ENCODE assay signal across 15 cellular contexts in the genomic region with DNA sequence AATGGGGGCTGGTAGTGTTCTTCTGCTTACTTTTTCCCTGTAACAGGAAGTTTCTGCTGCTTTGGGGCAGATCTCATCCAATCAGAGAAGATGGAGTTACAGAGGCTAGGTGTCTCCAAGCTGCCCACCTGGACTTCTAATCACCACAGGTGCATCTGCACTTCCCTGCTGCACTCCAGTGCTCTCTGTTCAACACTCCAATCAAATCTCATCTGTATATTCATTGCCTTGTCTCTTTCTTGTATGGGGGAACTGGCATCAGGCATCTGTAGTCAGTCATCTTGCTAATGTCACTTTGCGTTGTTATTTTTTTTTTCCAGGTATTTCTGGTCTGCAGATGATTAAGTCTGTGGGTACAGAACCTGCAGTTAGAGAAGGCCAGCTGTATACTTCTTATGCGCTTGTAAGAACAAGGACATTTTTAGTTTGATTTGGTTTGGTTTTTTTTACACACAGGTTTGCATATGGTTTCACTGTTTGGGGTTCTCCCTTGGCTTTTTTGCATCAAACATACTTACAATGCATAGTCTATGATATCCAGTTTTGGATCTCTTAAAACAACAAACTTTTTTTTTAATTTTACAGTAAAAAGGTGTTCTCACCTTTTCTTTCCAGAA.
DNase-seq lines count a peak whose midpoint lies in the region; ATAC-seq and TF ChIP-seq lines count a peak whose summit lies in the region.
"Had no signal": no experiment of that assay in that cellular context is flagged by ENCODE, and none has a peak within 500 bp of the region (broad histone marks: within the 10 kb centered on the region; RNA-seq: fewer than 3 reads in every experiment).

No MANE protein-coding gene starts in this region.

- peaks cover 3 to 10% (median 8%) of the 10 kb centered on the region in 7 donors for H3K9me3 Mint-ChIP-seq in CD14-positive monocyte

- H3K4me3 Mint-ChIP-seq in CD14-positive monocyte: no peak overlapping the region
- H3K4me3 Mint-ChIP-seq: activated naive CD8-positive, alpha-beta T cell; mesothelial cell of epicardium had no signal

- no peaks in the 10 kb centered on the region for H3K27me3 Mint-ChIP-seq in CD14-positive monocyte (ENCODE audit: low read depth in 3 of 3)
- H3K27me3 Mint-ChIP-seq: activated naive CD8-positive, alpha-beta T cell had no signal

- no peak for TF ChIP-seq CTCF in SK-N-SH (IDR thresholded peaks at IDR 0.05)
- TF ChIP-seq CTCF in brain microvascular endothelial cell (IDR thresholded peaks at IDR 0.05; ENCODE audit: low read depth, low read length, missing control alignments): no peak
- TF ChIP-seq CTCF in CD14-positive monocyte (IDR thresholded peaks at IDR 0.05): no peak

- POLR2A ChIA-PET in SK-N-SH (lab: Yijun Ruan, JAX): no interaction called here

- H3K36me3 ChIP-seq in SK-N-SH (replicated peaks in 1 of 2; ENCODE audit: control insufficient read depth in 1 of 2, insufficient read depth in 2 of 2, low read length in 1 of 2) (no peaks in the 10 kb centered on the region), skeletal muscle satellite cell (ENCODE audit: insufficient read depth, low read length) (no peaks in the 10 kb centered on the region), brain microvascular endothelial cell (replicated peaks) (no peaks in the 10 kb centered on the region)
- H3K36me3 ChIP-seq: upper lobe of right lung had no signal

- TF ChIP-seq RAD21 in SK-N-SH (IDR thresholded peaks at IDR 0.05; ENCODE audit: low read length): no peak

- H3K9me3 ChIP-seq in SK-N-SH: no peaks in the 10 kb centered on the region
- H3K9me3 ChIP-seq in skeletal muscle satellite cell (replicated peaks; ENCODE audit: low read length): no peaks in the 10 kb centered on the region
- H3K9me3 ChIP-seq: upper lobe of right lung had no signal

- no peak overlapping the region for H3K27ac Mint-ChIP-seq in CD14-positive monocyte
- H3K27ac Mint-ChIP-seq: activated naive CD8-positive, alpha-beta T cell; mesothelial cell of epicardium had no signal

- CTCF ChIA-PET in SK-N-SH (lab: Yijun Ruan, JAX): no interaction called here

- H3K27ac ChIP-seq in SK-N-SH (ENCODE audit: low read depth in 2 of 2, low read length in 1 of 2) (peak overlapping the region; percentile 62 to 76; a peak in 3 of 4 replicates), brain microvascular endothelial cell (no peak overlapping the region)
- H3K27ac ChIP-seq: 22Rv1, upper lobe of right lung, VCaP had no signal

- TF ChIP-seq EP300 in SK-N-SH (IDR thresholded peaks at IDR 0.05; ENCODE audit: borderline replicate concordance in 1 of 2, low read depth in 1 of 2, low read length in 1 of 2): no peak

- no peaks in the 10 kb centered on the region for H3K4me1 Mint-ChIP-seq in CD14-positive monocyte
- H3K4me1 Mint-ChIP-seq: mesothelial cell of epicardium had no signal

- WGBS in SK-N-SH (ENCODE audit: low lambda C conversion rate): 97% methylated on average over 2 of the region's 2 CpGs

- no peaks in the 10 kb centered on the region for H3K27me3 ChIP-seq in SK-N-SH (ENCODE audit: insufficient read depth)
- no peaks in the 10 kb centered on the region for H3K27me3 ChIP-seq in skeletal muscle satellite cell (ENCODE audit: control insufficient read depth, insufficient read depth, low read length)
- H3K27me3 ChIP-seq in brain microvascular endothelial cell (replicated peaks): no peaks in the 10 kb centered on the region
- H3K27me3 ChIP-seq: upper lobe of right lung had no signal

- H3K36me3 Mint-ChIP-seq in CD14-positive monocyte: peaks cover 19% of the 10 kb centered on the region in 2 donors

- ATAC-seq in SK-N-SH treated with all-trans-retinoic acid at 6 μM for 48 hours: no peak
- ATAC-seq in HG02610 (IDR thresholded peaks at IDR 0.05; ENCODE audit: unreplicated experiment): peak; percentile 86
- ATAC-seq in HG03354 (IDR thresholded peaks at IDR 0.05; ENCODE audit: poor library complexity, severe bottlenecking, unreplicated experiment): peak; percentile 78

- H3K9me2 ChIP-seq in SK-N-SH: no peaks in the 10 kb centered on the region

- H3K79me2 ChIP-seq in SK-N-SH (ENCODE audit: insufficient read depth): no peaks in the 10 kb centered on the region

- H3K4me3 ChIP-seq in SK-N-SH (ENCODE audit: low read depth in 2 of 2, low read length in 1 of 2) (no peak overlapping the region), skeletal muscle satellite cell (ENCODE audit: low read length) (no peak overlapping the region), brain microvascular endothelial cell (ENCODE audit: low read depth, low read length) (no peak overlapping the region)
- H3K4me3 ChIP-seq: upper lobe of right lung had no signal

- DNase-seq in SK-N-SH (no peak), NCI-H2029 treated with DMSO at 0.1 percent for 48 hours (lab: John Stamatoyannopoulos, UW) (no peak), brain microvascular endothelial cell (no peak), CD14-positive monocyte (ENCODE audit: low spot score) (no peak)
- DNase-seq: NCI-H1105, NCI-H82, upper lobe of right lung had no signal

- no peak overlapping the region for H3K9ac ChIP-seq in SK-N-SH
- no peak overlapping the region for H3K9ac ChIP-seq in skeletal muscle satellite cell (ENCODE audit: low read depth, low read length)

- no peak overlapping the region for H3K4me2 ChIP-seq in SK-N-SH
- peak overlapping the region; percentile 26 for H3K4me2 ChIP-seq in skeletal muscle satellite cell (ENCODE audit: low read length)

- no peak overlapping the region; the same call in 1 of the 2 replicates for H2AFZ ChIP-seq in SK-N-SH (ENCODE audit: low read depth)

- peaks cover 13% of the 10 kb centered on the region for H3F3A ChIP-seq in SK-N-SH (replicated peaks; ENCODE audit: insufficient read depth)

- no peaks in the 10 kb centered on the region for H4K20me1 ChIP-seq in SK-N-SH (ENCODE audit: insufficient read depth)

- in situ Hi-C loops in brain microvascular endothelial cell (cut with HindIII; ENCODE audit: low pct_ligation_motif_present, low sequenced_read_pairs): no loop called here

- H3K4me1 ChIP-seq in SK-N-SH (ENCODE audit: control insufficient read depth in 1 of 2, insufficient read depth in 2 of 2, low read depth in 1 of 2, low read length in 1 of 2) (peaks cover 0 to 3% of the 10 kb centered on the region in 2 experiments; a peak in 2 of 4 replicates), skeletal muscle satellite cell (ENCODE audit: control insufficient read depth, insufficient read depth, low read length) (peaks cover 17% of the 10 kb centered on the region)
- H3K4me1 ChIP-seq: upper lobe of right lung had no signal

- intact Hi-C loops in CD14-positive monocyte (cut with micrococcal nuclease): no loop called here

TF ChIP-seq in SK-N-SH, 30 proteins besides CTCF, POLR2A, EP300 and RAD21:
- TF ChIP-seq NRF1 (IDR thresholded peaks at IDR 0.05; ENCODE audit: low read depth, low read length) (no peak), GABPA (IDR thresholded peaks at IDR 0.05; ENCODE audit: low read depth) (no peak)
- TF ChIP-seq, protein P1, sequence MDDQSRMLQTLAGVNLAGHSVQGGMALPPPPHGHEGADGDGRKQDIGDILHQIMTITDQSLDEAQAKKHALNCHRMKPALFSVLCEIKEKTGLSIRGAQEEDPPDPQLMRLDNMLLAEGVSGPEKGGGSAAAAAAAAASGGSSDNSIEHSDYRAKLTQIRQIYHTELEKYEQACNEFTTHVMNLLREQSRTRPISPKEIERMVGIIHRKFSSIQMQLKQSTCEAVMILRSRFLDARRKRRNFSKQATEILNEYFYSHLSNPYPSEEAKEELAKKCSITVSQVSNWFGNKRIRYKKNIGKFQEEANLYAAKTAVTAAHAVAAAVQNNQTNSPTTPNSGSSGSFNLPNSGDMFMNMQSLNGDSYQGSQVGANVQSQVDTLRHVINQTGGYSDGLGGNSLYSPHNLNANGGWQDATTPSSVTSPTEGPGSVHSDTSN (IDR thresholded peaks at IDR 0.05): no peak
- TF ChIP-seq, protein P2, sequence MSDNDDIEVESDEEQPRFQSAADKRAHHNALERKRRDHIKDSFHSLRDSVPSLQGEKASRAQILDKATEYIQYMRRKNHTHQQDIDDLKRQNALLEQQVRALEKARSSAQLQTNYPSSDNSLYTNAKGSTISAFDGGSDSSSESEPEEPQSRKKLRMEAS (IDR thresholded peaks at IDR 0.05; ENCODE audit: low read depth): no peak
- TF ChIP-seq, protein P3, sequence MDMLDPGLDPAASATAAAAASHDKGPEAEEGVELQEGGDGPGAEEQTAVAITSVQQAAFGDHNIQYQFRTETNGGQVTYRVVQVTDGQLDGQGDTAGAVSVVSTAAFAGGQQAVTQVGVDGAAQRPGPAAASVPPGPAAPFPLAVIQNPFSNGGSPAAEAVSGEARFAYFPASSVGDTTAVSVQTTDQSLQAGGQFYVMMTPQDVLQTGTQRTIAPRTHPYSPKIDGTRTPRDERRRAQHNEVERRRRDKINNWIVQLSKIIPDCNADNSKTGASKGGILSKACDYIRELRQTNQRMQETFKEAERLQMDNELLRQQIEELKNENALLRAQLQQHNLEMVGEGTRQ (IDR thresholded peaks at IDR 0.05; ENCODE audit: borderline replicate concordance, low read depth, low read length): no peak

TF ChIP-seq in SK-N-SH treated with all-trans-retinoic acid at 6 μM for 48 hours, 23 proteins besides CTCF, POLR2A, EP300 and RAD21 (continues in another document):
- TF ChIP-seq BACH2 (CRISPR knock-in tag; IDR thresholded peaks at IDR 0.05; ENCODE audit: borderline replicate concordance): no peak
- TF ChIP-seq, protein P4, sequence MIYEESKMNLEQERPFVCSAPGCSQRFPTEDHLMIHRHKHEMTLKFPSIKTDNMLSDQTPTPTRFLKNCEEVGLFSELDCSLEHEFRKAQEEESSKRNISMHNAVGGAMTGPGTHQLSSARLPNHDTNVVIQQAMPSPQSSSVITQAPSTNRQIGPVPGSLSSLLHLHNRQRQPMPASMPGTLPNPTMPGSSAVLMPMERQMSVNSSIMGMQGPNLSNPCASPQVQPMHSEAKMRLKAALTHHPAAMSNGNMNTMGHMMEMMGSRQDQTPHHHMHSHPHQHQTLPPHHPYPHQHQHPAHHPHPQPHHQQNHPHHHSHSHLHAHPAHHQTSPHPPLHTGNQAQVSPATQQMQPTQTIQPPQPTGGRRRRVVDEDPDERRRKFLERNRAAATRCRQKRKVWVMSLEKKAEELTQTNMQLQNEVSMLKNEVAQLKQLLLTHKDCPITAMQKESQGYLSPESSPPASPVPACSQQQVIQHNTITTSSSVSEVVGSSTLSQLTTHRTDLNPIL (CRISPR knock-in tag; IDR thresholded peaks at IDR 0.05; ENCODE audit: low read depth): no peak
- TF ChIP-seq TOX (CRISPR knock-in tag; IDR thresholded peaks at IDR 0.05; ENCODE audit: borderline replicate concordance): no peak
- no peak for TF ChIP-seq ZNF565 (CRISPR knock-in tag; conservative IDR thresholded peaks at IDR 0.05; ENCODE audit: low read depth)
- no peak for TF ChIP-seq ZC3H10 (CRISPR knock-in tag; IDR thresholded peaks at IDR 0.05)
